Comparison of ENCODE assay signal across 18 cellular contexts in the genomic region with DNA sequence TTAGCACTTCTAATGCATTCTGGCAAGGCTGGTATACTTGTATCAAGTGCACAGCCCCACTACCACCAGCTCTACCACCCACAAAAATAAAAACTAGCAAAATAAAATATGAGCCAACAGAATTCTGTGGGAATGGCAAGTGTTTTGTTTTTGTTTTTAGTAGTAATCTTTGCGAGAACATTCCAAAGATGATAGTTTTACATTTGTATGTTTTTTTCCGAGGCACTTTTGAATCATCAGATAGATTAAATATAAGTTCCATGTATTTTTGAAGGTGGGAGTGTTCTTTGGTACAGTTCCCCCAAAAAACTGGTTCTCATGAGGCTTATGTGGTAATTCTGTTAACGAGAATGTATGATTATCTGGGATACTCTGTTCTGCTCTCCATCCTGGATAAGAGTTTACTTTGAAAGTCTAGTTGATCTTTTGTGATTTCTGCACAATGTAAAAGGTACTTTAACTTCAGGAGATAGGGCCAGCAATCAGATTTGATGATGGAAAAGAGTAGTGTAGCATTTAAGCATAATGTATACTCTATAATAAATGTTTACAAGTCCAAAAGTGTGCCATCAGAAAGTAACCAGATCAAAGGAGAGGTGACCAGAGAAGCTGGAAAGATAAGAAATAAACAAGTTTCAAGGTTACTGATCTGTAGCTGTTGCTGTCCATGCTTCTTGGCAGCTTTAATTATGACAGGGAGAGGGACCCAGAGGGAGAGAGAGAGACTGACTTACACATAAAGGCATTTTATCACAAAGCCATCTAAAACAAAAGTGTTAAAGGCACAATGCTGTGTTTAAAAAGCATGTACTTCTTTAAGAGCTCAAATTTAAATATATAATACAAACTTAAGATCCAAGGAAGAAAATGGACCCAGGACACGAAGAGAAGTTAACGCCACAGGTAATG.
A peak's percentile ranks its signal among the peaks of the same experiment; 100 is the strongest.
DNase-seq lines count a peak whose midpoint lies in the region; ATAC-seq, FAIRE-seq and TF ChIP-seq lines count a peak whose summit lies in the region.
"Had no signal": no experiment of that assay in that cellular context is flagged by ENCODE, and none has a peak within 500 bp of the region (broad histone marks: within the 10 kb centered on the region; RNA-seq: fewer than 3 reads in every experiment).

No MANE protein-coding gene starts in this region.

- H3K9ac ChIP-seq in SK-N-SH (0 out of 2 replicates have a peak overlapping the region, but pooled peaks have one; percentile 10), smooth muscle cell (ENCODE audit: low read depth) (no peak overlapping the region)

- H3K9me3 ChIP-seq in SK-N-SH (no peaks in the 10 kb centered on the region), T-helper 17 cell (ENCODE audit: control insufficient read depth, low read length, poor library complexity, severe bottlenecking) (no peaks in the 10 kb centered on the region), gastroesophageal sphincter (no peaks in the 10 kb centered on the region), smooth muscle cell (replicated peaks; ENCODE audit: low read depth) (no peaks in the 10 kb centered on the region)
- H3K9me3 ChIP-seq: left lung had no signal

- H3F3A ChIP-seq in SK-N-SH (replicated peaks; ENCODE audit: insufficient read depth) (peaks cover 12% of the 10 kb centered on the region), smooth muscle cell (ENCODE audit: low read depth) (peaks cover 26% of the 10 kb centered on the region)

- no peak for TF ChIP-seq RAD21 in SK-N-SH (IDR thresholded peaks at IDR 0.05; ENCODE audit: low read length)

- H3K9me2 ChIP-seq in SK-N-SH, result no peaks in the 10 kb centered on the region

- 90% methylated on average over 5 of the region's 5 CpGs for WGBS in SK-N-SH (ENCODE audit: low lambda C conversion rate)
- 65 to 66% methylated on average over 5 of the region's 5 CpGs for WGBS in gastroesophageal sphincter (ENCODE audit: low coverage in 1 of 2), 2 donors
- 56% methylated on average over 5 of the region's 5 CpGs for WGBS in smooth muscle cell (ENCODE audit: low lambda C conversion rate)

- H3K27me3 ChIP-seq in SK-N-SH (ENCODE audit: insufficient read depth) (no peaks in the 10 kb centered on the region), gastroesophageal sphincter (no peaks in the 10 kb centered on the region), smooth muscle cell (ENCODE audit: low read depth) (no peaks in the 10 kb centered on the region)
- H3K27me3 ChIP-seq: left lung had no signal

- H3K36me3 ChIP-seq in SK-N-SH (replicated peaks in 1 of 2; ENCODE audit: control insufficient read depth in 1 of 2, insufficient read depth in 2 of 2, low read length in 1 of 2) (no peaks in the 10 kb centered on the region), gastroesophageal sphincter (no peaks in the 10 kb centered on the region), smooth muscle cell (ENCODE audit: low read depth) (no peaks in the 10 kb centered on the region)
- H3K36me3 ChIP-seq: left lung had no signal

- peaks cover 14 to 52% of the 10 kb centered on the region in 2 experiments for H3K4me1 ChIP-seq in SK-N-SH (ENCODE audit: control insufficient read depth in 1 of 2, insufficient read depth in 2 of 2, low read depth in 1 of 2, low read length in 1 of 2)
- H3K4me1 ChIP-seq in gastroesophageal sphincter, result peaks cover 10 to 88% (median 45%) of the 10 kb centered on the region in 3 donors
- H3K4me1 ChIP-seq in smooth muscle cell (ENCODE audit: low read depth), result peaks cover 63% of the 10 kb centered on the region

- TF ChIP-seq CTCF in SK-N-SH (IDR thresholded peaks at IDR 0.05) (no peak), gastroesophageal sphincter (IDR thresholded peaks at IDR 0.05) (no peak), smooth muscle cell (IDR thresholded peaks at IDR 0.05; ENCODE audit: borderline replicate concordance, insufficient read depth, poor library complexity, severe bottlenecking) (no peak)

- ATAC-seq in SK-N-SH treated with all-trans-retinoic acid at 6 μM for 48 hours, result no peak
- ATAC-seq in T-helper 17 cell, result no peak
- ATAC-seq in gastroesophageal sphincter, result no peak

- H3K36me3 Mint-ChIP-seq in T-helper 17 cell (ENCODE audit: low read depth), result no peaks in the 10 kb centered on the region
- H3K36me3 Mint-ChIP-seq: naive B cell had no signal

- H3K27ac ChIP-seq in SK-N-SH (ENCODE audit: low read depth in 2 of 2, low read length in 1 of 2) (peak overlapping the region in 1 of 2 experiments; percentile 45; a peak in 3 of 4 replicates), gastroesophageal sphincter (peak overlapping the region in 3 of 4 donors; percentile 1 to 76 (median 74)), smooth muscle cell (ENCODE audit: low read depth) (peak overlapping the region; percentile 69)

- POLR2A ChIA-PET in SK-N-SH (lab: Yijun Ruan, JAX), result no interaction called here

- H3K4me3 ChIP-seq in SK-N-SH (ENCODE audit: low read depth in 2 of 2, low read length in 1 of 2), result no peak overlapping the region
- H3K4me3 ChIP-seq in gastroesophageal sphincter, result no peak overlapping the region
- H3K4me3 ChIP-seq in smooth muscle cell, result no peak overlapping the region
- H3K4me3 ChIP-seq: left lung had no signal

- peak overlapping the region; percentile 32; the same call in 1 of the 2 replicates for H3K4me2 ChIP-seq in SK-N-SH
- peak overlapping the region; percentile 13 for H3K4me2 ChIP-seq in smooth muscle cell

- no peak for TF ChIP-seq EP300 in SK-N-SH (IDR thresholded peaks at IDR 0.05; ENCODE audit: borderline replicate concordance in 1 of 2, low read depth in 1 of 2, low read length in 1 of 2)
- TF ChIP-seq EP300 in gastroesophageal sphincter (IDR thresholded peaks at IDR 0.05), result no peak

- H3K4me3 Mint-ChIP-seq in T-helper 17 cell, result no peak overlapping the region
- H3K4me3 Mint-ChIP-seq: CD4-positive, alpha-beta T cell; dendritic cell treated with granulocyte-macrophage colony-stimulating factor and Interleukin-4, amounts not matched to agents 40 ng/mL and 50 ng/mL, for 4 days; naive B cell had no signal

- H3K79me2 ChIP-seq in SK-N-SH (ENCODE audit: insufficient read depth) (peaks cover 69% of the 10 kb centered on the region), smooth muscle cell (ENCODE audit: low read depth) (peaks cover 78% of the 10 kb centered on the region)

- H3K4me1 Mint-ChIP-seq in T-helper 17 cell, result peaks cover 18% of the 10 kb centered on the region

- H4K20me1 ChIP-seq in SK-N-SH (ENCODE audit: insufficient read depth), result no peaks in the 10 kb centered on the region
- H4K20me1 ChIP-seq in smooth muscle cell (ENCODE audit: low read depth), result peaks cover 14% of the 10 kb centered on the region

- TF ChIP-seq POLR2A in gastroesophageal sphincter (IDR thresholded peaks at IDR 0.05), result no peak

- H3K27ac Mint-ChIP-seq in T-helper 17 cell, result peak overlapping the region; percentile 53
- H3K27ac Mint-ChIP-seq: CD4-positive, alpha-beta T cell had no signal

- DNase-seq in SK-N-SH (no peak), T-helper 17 cell (no peak), smooth muscle cell (lab: John Stamatoyannopoulos, UW; ENCODE audit: unreplicated experiment) (no peak), hypothalamus (lab: John Stamatoyannopoulos, UW) (no peak), frontal cortex (ENCODE audit: low spot score in 2 of 2) (no peak), foreskin melanocyte (no peak)
- DNase-seq: 8988T; CD4-positive, alpha-beta T cell; left lung; naive B cell; NCI-H1694 treated with DMSO at 0.1 percent for 48 hours; NCI-H526; stimulated activated CD4-positive, alpha-beta T cell treated with anti-CD3 and anti-CD28 coated beads, Interleukin-4, amount 100 ng/mL, for 1 hour; stimulated activated CD8-positive, alpha-beta memory T cell treated with anti-CD3 and anti-CD28 coated beads, Interleukin-4, amount 100 ng/mL, for 48 hours; SW 1271 had no signal

- CTCF ChIA-PET in SK-N-SH (lab: Yijun Ruan, JAX), result interaction anchor here (0.6 to 2.0 kb wide), 8 partner anchors 9 to 358 kb away, joined by 3 to 5 read pairs (median 4); no protein-coding TSS in a partner anchor

- H3K27me3 Mint-ChIP-seq in T-helper 17 cell, result peaks cover 19% of the 10 kb centered on the region
- H3K27me3 Mint-ChIP-seq: CD4-positive, alpha-beta T cell; dendritic cell treated with granulocyte-macrophage colony-stimulating factor and Interleukin-4, amounts not matched to agents 40 ng/mL and 50 ng/mL, for 4 days had no signal

- no peak for FAIRE-seq in frontal cortex (lab: Jason Lieb, UNC)

- no peak overlapping the region for H2AFZ ChIP-seq in SK-N-SH (ENCODE audit: low read depth)
- no peak overlapping the region for H2AFZ ChIP-seq in smooth muscle cell (ENCODE audit: low read depth)

TF ChIP-seq in SK-N-SH, 30 proteins besides CTCF, POLR2A, EP300 and RAD21 (continues in another document):
- TF ChIP-seq TAF1 (IDR thresholded peaks at IDR 0.05; ENCODE audit: borderline replicate concordance, low read depth, low read length) (no peak), FOXM1 (IDR thresholded peaks at IDR 0.05; ENCODE audit: low read depth) (no peak), FOXJ3 (CRISPR knock-in tag; IDR thresholded peaks at IDR 0.05) (no peak), ELF1 (IDR thresholded peaks at IDR 0.05) (no peak), TCF12 (IDR thresholded peaks at IDR 0.05) (no peak), USF2 (IDR thresholded peaks at IDR 0.05; ENCODE audit: borderline replicate concordance, low read depth, low read length) (no peak)

TF ChIP-seq in SK-N-SH treated with all-trans-retinoic acid at 6 μM for 48 hours, 23 proteins besides CTCF, POLR2A, EP300 and RAD21:
- TF ChIP-seq ZC3H10 (CRISPR knock-in tag; IDR thresholded peaks at IDR 0.05) (no peak), CSDC2 (CRISPR knock-in tag; IDR thresholded peaks at IDR 0.05) (no peak)
